Comparison of ENCODE assay signal across 18 cellular contexts in genomic region chr1:234849824-234850223, GRCh38.
A peak's percentile ranks its signal among the peaks of the same experiment; 100 is the strongest.
DNase-seq lines count a peak whose midpoint lies in the region; ATAC-seq and TF ChIP-seq lines count a peak whose summit lies in the region.
"Had no signal": no experiment of that assay in that cellular context is flagged by ENCODE, and none has a peak within 500 bp of the region (broad histone marks: within the 10 kb centered on the region; RNA-seq: fewer than 3 reads in every experiment).

No MANE protein-coding gene starts in this region.

- H3K36me3 Mint-ChIP-seq in activated CD4-positive, alpha-beta T cell treated with anti-CD3 and anti-CD28 coated beads, Interleukin-2, amount 10 ng/mL, durations not matched to agents 24 days and 14 days (ENCODE audit: low read depth), result no peaks in the 10 kb centered on the region
- H3K36me3 Mint-ChIP-seq in stimulated activated memory B cell treated with anti-CD40 and anti-IgM and Interleukin-4, amounts not matched to agents 10 μg/mL and 1 μg/mL and 100 μg/mL, for 72 hours, result no peaks in the 10 kb centered on the region
- H3K36me3 Mint-ChIP-seq: brain had no signal

- no TSS peak for BruUV-seq in PC-3 (replicated peaks; lab: Mats Ljungman, UMichigan)

- POLR2A ChIA-PET in PC-3 (lab: Charles Lee; ENCODE audit: unreplicated experiment), result no interaction called here

- no peak overlapping the region for H3K4me3 Mint-ChIP-seq in activated CD4-positive, alpha-beta T cell treated with anti-CD3 and anti-CD28 coated beads, Interleukin-2, amount 10 ng/mL, durations not matched to agents 24 days and 14 days
- H3K4me3 Mint-ChIP-seq in stimulated activated memory B cell treated with anti-CD40 and anti-IgM and Interleukin-4, amounts not matched to agents 10 μg/mL and 1 μg/mL and 100 μg/mL, for 72 hours, result no peak overlapping the region
- H3K4me3 Mint-ChIP-seq: brain, nephron had no signal

- H3K4me1 Mint-ChIP-seq in activated CD4-positive, alpha-beta T cell treated with anti-CD3 and anti-CD28 coated beads, Interleukin-2, amount 10 ng/mL, durations not matched to agents 24 days and 14 days, result peaks cover 78% of the 10 kb centered on the region
- H3K4me1 Mint-ChIP-seq in stimulated activated memory B cell treated with anti-CD40 and anti-IgM and Interleukin-4, amounts not matched to agents 10 μg/mL and 1 μg/mL and 100 μg/mL, for 72 hours, result peaks cover 52% of the 10 kb centered on the region

- H3K9ac ChIP-seq in PC-3 (ENCODE audit: low read length), result peak overlapping the region; percentile 59

- H3K27me3 ChIP-seq in PC-3 (ENCODE audit: low read length), result no peaks in the 10 kb centered on the region
- H3K27me3 ChIP-seq: suprapubic skin had no signal

- H4K20me1 ChIP-seq in PC-3 (ENCODE audit: low read length), result no peaks in the 10 kb centered on the region

- peak; percentile 23 for ATAC-seq in PC-3
- no peak for ATAC-seq in stimulated activated memory B cell treated with anti-CD40 and anti-IgM and Interleukin-4, amounts not matched to agents 10 μg/mL and 1 μg/mL and 100 μg/mL, for 72 hours
- ATAC-seq: HepG2, left lobe of liver had no signal

- H3K9me2 ChIP-seq in PC-3 (replicated peaks; ENCODE audit: low read length), result no peaks in the 10 kb centered on the region

- no peaks in the 10 kb centered on the region for H3K27me3 Mint-ChIP-seq in activated CD4-positive, alpha-beta T cell treated with anti-CD3 and anti-CD28 coated beads, Interleukin-2, amount 10 ng/mL, durations not matched to agents 24 days and 14 days
- no peaks in the 10 kb centered on the region for H3K27me3 Mint-ChIP-seq in stimulated activated memory B cell treated with anti-CD40 and anti-IgM and Interleukin-4, amounts not matched to agents 10 μg/mL and 1 μg/mL and 100 μg/mL, for 72 hours

- H3K9me3 ChIP-seq in PC-3 (ENCODE audit: low read length), result no peaks in the 10 kb centered on the region
- H3K9me3 ChIP-seq: suprapubic skin had no signal

- H3F3A ChIP-seq in PC-3 (ENCODE audit: low read length, unreplicated experiment), result no peaks in the 10 kb centered on the region

- peak overlapping the region; percentile 59; the same call in 1 of the 2 replicates for H3K4me2 ChIP-seq in PC-3 (ENCODE audit: low read length)

- H3K79me2 ChIP-seq in PC-3 (ENCODE audit: low read length), result no peaks in the 10 kb centered on the region

- H3K27ac ChIP-seq in PC-3 (ENCODE audit: low read length), result peak overlapping the region; percentile 94
- H3K27ac ChIP-seq: suprapubic skin, WERI-Rb-1 had no signal

- CTCF ChIA-PET in PC-3 (lab: Charles Lee), result no interaction called here

- peak overlapping the region; percentile 59 for H3K27ac Mint-ChIP-seq in activated CD4-positive, alpha-beta T cell treated with anti-CD3 and anti-CD28 coated beads, Interleukin-2, amount 10 ng/mL, durations not matched to agents 24 days and 14 days
- H3K27ac Mint-ChIP-seq in stimulated activated memory B cell treated with anti-CD40 and anti-IgM and Interleukin-4, amounts not matched to agents 10 μg/mL and 1 μg/mL and 100 μg/mL, for 72 hours, result peak overlapping the region; percentile 45
- H3K27ac Mint-ChIP-seq: brain had no signal

- DNase-seq in activated CD4-positive, alpha-beta T cell treated with anti-CD3 and anti-CD28 coated beads, Interleukin-2, amount 10 ng/mL, durations not matched to agents 24 days and 14 days, result peak; percentile 63
- DNase-seq in activated CD4-positive, alpha-beta T cell treated with anti-CD3 and anti-CD28 coated beads for 1 hour, result no peak
- DNase-seq in PC-3, result peak; percentile 20
- peak; percentile 43 for DNase-seq in dermis blood vessel endothelial cell
- DNase-seq in HT-29 (ENCODE audit: low spot score), result no peak
- DNase-seq in NCI-H2029 treated with DMSO at 0.1 percent for 48 hours (lab: John Stamatoyannopoulos, UW), result no peak
- DNase-seq in amniotic stem cell (lab: John Stamatoyannopoulos, UW), result no peak
- DNase-seq: activated effector memory CD4-positive, alpha-beta T cell treated with Interleukin-2 at 50 U/mL for 16 hours; Calu3; effector CD4-positive, alpha-beta T cell; NCI-H1092; WERI-Rb-1 had no signal

- no peak overlapping the region for H3K4me3 ChIP-seq in PC-3 (ENCODE audit: low read length)
- H3K4me3 ChIP-seq: suprapubic skin had no signal

- no peak for TF ChIP-seq CTCF in PC-3 (conservative IDR thresholded peaks at IDR 0.05; ENCODE audit: low read depth, low read length)

- peaks cover 38% of the 10 kb centered on the region for H3K4me1 ChIP-seq in PC-3 (ENCODE audit: insufficient read depth, low read length)

- peaks cover 4% of the 10 kb centered on the region for H3K9me3 Mint-ChIP-seq in activated CD4-positive, alpha-beta T cell treated with anti-CD3 and anti-CD28 coated beads, Interleukin-2, amount 10 ng/mL, durations not matched to agents 24 days and 14 days
- no peaks in the 10 kb centered on the region for H3K9me3 Mint-ChIP-seq in stimulated activated memory B cell treated with anti-CD40 and anti-IgM and Interleukin-4, amounts not matched to agents 10 μg/mL and 1 μg/mL and 100 μg/mL, for 72 hours

- intact Hi-C loops in activated CD4-positive, alpha-beta T cell treated with anti-CD3 and anti-CD28 coated beads, Interleukin-2, amount 10 ng/mL, durations not matched to agents 24 days and 14 days (cut with micrococcal nuclease), result no loop called here
- intact Hi-C loops in PC-3 (cut with micrococcal nuclease), result loop anchor here (5.0 kb wide), 1 partner anchor 232 kb away; no protein-coding TSS in a partner anchor

- H2AFZ ChIP-seq in PC-3 (ENCODE audit: low read length), result no peak overlapping the region

- H3K36me3 ChIP-seq in PC-3 (ENCODE audit: low read depth, low read length), result no peaks in the 10 kb centered on the region
- H3K36me3 ChIP-seq: suprapubic skin, WERI-Rb-1 had no signal

Comparison
In these comparisons a context has a peak if more than half of its experiments do, and no peak if none do; other contexts are left out.
1. DNase-seq: peak in activated CD4-positive, alpha-beta T cell treated with anti-CD3 and anti-CD28 coated beads, Interleukin-2, amount 10 ng/mL, durations not matched to agents 24 days and 14 days (single experiment), PC-3 (single experiment) and dermis blood vessel endothelial cell (single experiment); none in activated CD4-positive, alpha-beta T cell treated with anti-CD3 and anti-CD28 coated beads for 1 hour (single experiment), HT-29 (single experiment), NCI-H2029 treated with DMSO at 0.1 percent for 48 hours (single experiment) and amniotic stem cell (single experiment).